Comparison of ENCODE assay signal across 9 cellular contexts in the genomic region with DNA sequence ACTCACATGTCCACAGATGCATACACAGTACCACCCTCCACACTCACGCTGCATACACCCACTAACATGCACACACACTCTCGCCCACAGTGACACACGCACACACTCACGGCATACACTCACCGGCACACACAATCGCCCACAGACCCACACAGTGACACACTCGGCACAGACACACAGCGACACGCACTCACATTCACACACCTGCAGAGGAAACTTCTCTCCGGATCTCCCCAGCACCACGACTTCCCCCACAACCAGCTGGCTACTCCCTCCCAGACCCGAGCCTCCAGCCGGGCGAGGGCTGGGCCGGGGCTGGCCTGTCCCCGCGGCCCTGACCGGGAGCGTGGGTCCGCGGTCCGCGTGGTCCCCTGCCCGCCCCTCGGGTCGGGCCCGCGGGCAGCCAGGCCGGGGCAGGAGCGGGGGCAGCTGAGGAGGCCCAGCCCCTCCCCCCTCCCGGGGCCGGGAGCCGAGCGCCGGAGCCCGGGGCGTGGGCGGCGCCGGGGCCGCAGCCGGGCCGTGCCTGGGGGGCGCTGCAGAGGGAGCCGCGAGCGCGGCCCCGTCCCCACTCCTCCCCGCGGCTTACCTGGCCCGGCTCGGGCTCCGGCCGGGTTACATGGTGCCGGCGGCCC. TPM values are rescaled to one million over a fixed set of nuclear protein-coding genes. Genes with fewer than 3 reads are reported as not detected.
DNase-seq lines count a peak whose midpoint lies in the region; ATAC-seq and TF ChIP-seq lines count a peak whose summit lies in the region.
"Had no signal": no experiment of that assay in that cellular context is flagged by ENCODE, and none has a peak within 500 bp of the region (broad histone marks: within the 10 kb centered on the region; RNA-seq: fewer than 3 reads in every experiment).

No MANE protein-coding gene starts in this region.

- TF ChIP-seq CTCF in hepatocyte (IDR thresholded peaks at IDR 0.05; ENCODE audit: poor library complexity): no peak

- no peaks in the 10 kb centered on the region for H3K9me2 ChIP-seq in hepatocyte (replicated peaks; ENCODE audit: insufficient read depth)

- H3K4me3 Mint-ChIP-seq in T-cell: peak overlapping the region; percentile 77 to 84 (median 77)
- H3K4me3 Mint-ChIP-seq in stimulated activated memory B cell treated with anti-CD40 and anti-IgM and Interleukin-4, amounts not matched to agents 10 μg/mL and 1 μg/mL and 100 μg/mL, for 72 hours: peak overlapping the region; percentile 76

- H3K9me3 ChIP-seq in hepatocyte (ENCODE audit: low read depth): no peaks in the 10 kb centered on the region

- H2AFZ ChIP-seq in hepatocyte: no peak overlapping the region

- H3K4me2 ChIP-seq in hepatocyte: peak overlapping the region; percentile 97

- H3K9me3 Mint-ChIP-seq in T-cell: no peaks in the 10 kb centered on the region
- no peaks in the 10 kb centered on the region for H3K9me3 Mint-ChIP-seq in stimulated activated memory B cell treated with anti-CD40 and anti-IgM and Interleukin-4, amounts not matched to agents 10 μg/mL and 1 μg/mL and 100 μg/mL, for 72 hours

- peak overlapping the region in 1 of 2 donors; percentile 7 for H3K27ac Mint-ChIP-seq in T-cell
- H3K27ac Mint-ChIP-seq in stimulated activated memory B cell treated with anti-CD40 and anti-IgM and Interleukin-4, amounts not matched to agents 10 μg/mL and 1 μg/mL and 100 μg/mL, for 72 hours: peak overlapping the region; percentile 14

- H3K36me3 ChIP-seq in hepatocyte (replicated peaks; ENCODE audit: insufficient read depth, low read depth): no peaks in the 10 kb centered on the region

- 9% methylated on average over 20 of the region's 57 CpGs for WGBS in hepatocyte (ENCODE audit: low lambda C conversion rate, missing lambda C conversion rate)

- H3K27me3 ChIP-seq in hepatocyte: peaks cover 79% of the 10 kb centered on the region

- peaks cover 4% of the 10 kb centered on the region for H3K4me1 ChIP-seq in hepatocyte (ENCODE audit: insufficient read depth)

- H4K20me1 ChIP-seq in hepatocyte (ENCODE audit: insufficient read depth, poor library complexity, severe bottlenecking): no peaks in the 10 kb centered on the region

- H3K27me3 Mint-ChIP-seq in T-cell: peaks cover 59 to 62% of the 10 kb centered on the region in 2 donors
- peaks cover 35% of the 10 kb centered on the region for H3K27me3 Mint-ChIP-seq in stimulated activated memory B cell treated with anti-CD40 and anti-IgM and Interleukin-4, amounts not matched to agents 10 μg/mL and 1 μg/mL and 100 μg/mL, for 72 hours

- no peaks in the 10 kb centered on the region for H3K79me2 ChIP-seq in hepatocyte

- peak; percentile 37 for DNase-seq in NCI-H345 (lab: John Stamatoyannopoulos, UW)
- no peak for DNase-seq in NCI-H345 treated with DMSO at 0.1 percent for 48 hours (lab: John Stamatoyannopoulos, UW; ENCODE audit: unreplicated experiment)
- DNase-seq in T-cell: peak in 3 of 34 experiments; percentile 3 to 15 (median 14)
- peak; percentile 33 for DNase-seq in hepatocyte (ENCODE audit: low spot score)
- DNase-seq in T1000 (lab: John Stamatoyannopoulos, UW): no peak
- DNase-seq: left cardiac atrium had no signal

- H3K36me3 Mint-ChIP-seq in T-cell: no peaks in the 10 kb centered on the region
- H3K36me3 Mint-ChIP-seq in stimulated activated memory B cell treated with anti-CD40 and anti-IgM and Interleukin-4, amounts not matched to agents 10 μg/mL and 1 μg/mL and 100 μg/mL, for 72 hours: no peaks in the 10 kb centered on the region

- POLR2A ChIA-PET in T-cell (lab: Charles Lee): interaction anchor here in 1 of 2 donors (0.7 kb wide), 1 partner anchor 14 kb away, joined by 8 read pairs; no protein-coding TSS in a partner anchor

- peak overlapping the region; percentile 61 for H3K4me3 ChIP-seq in hepatocyte

- H3K4me1 Mint-ChIP-seq in T-cell: peaks cover 8 to 11% (median 9%) of the 10 kb centered on the region in 3 donors
- H3K4me1 Mint-ChIP-seq in stimulated activated memory B cell treated with anti-CD40 and anti-IgM and Interleukin-4, amounts not matched to agents 10 μg/mL and 1 μg/mL and 100 μg/mL, for 72 hours: peaks cover 28% of the 10 kb centered on the region

- ATAC-seq in T-cell (replicated peaks in 1 of 4): peak; percentile 26 to 43 (median 36)
- ATAC-seq in stimulated activated memory B cell treated with anti-CD40 and anti-IgM and Interleukin-4, amounts not matched to agents 10 μg/mL and 1 μg/mL and 100 μg/mL, for 72 hours: peak; percentile 64
- no peak for ATAC-seq in HG03354 (IDR thresholded peaks at IDR 0.05; ENCODE audit: poor library complexity, severe bottlenecking, unreplicated experiment)
- ATAC-seq in HG03342 (IDR thresholded peaks at IDR 0.05; ENCODE audit: unreplicated experiment): no peak

- CTCF ChIA-PET in T-cell (lab: Charles Lee): interaction anchor here in 1 of 2 donors (0.6 kb wide), 1 partner anchor 1618 kb away, joined by 4 read pairs; no protein-coding TSS in a partner anchor

- H3K27ac ChIP-seq in hepatocyte: no peak overlapping the region

RNA-seq across cellular contexts. Expression of a gene that starts 0.5 kb away (rescaled TPM):
- total RNA-seq in T-cell: 1 to 10 TPM in 1 of 5 donors, under 1 TPM in 4; 0.78 to 1.6 (median 0.99) TPM
- total RNA-seq in hepatocyte: 0.04 and 0.33 TPM in 2 replicates
- 0.79 and 1.0 TPM in 2 replicates for polyA plus RNA-seq in hepatocyte

RNA-seq across cellular contexts. Expression of a gene that starts 56.2 kb away (rescaled TPM):
- total RNA-seq in T-cell (10 to 100 TPM; 12.4 to 51.6 (median 41.8) TPM), hepatocyte (37.5 and 43.8 TPM in 2 replicates)
- polyA plus RNA-seq in hepatocyte: 51.5 and 51.8 TPM in 2 replicates

Comparison
In these comparisons a context has a peak if more than half of its experiments do, and no peak if none do; other contexts are left out.
1. DNase-seq: peak in NCI-H345 (single experiment) and hepatocyte (single experiment); none in NCI-H345 treated with DMSO at 0.1 percent for 48 hours (single experiment) and T1000 (single experiment).
2. ATAC-seq: peak in T-cell (4 of 4) and stimulated activated memory B cell treated with anti-CD40 and anti-IgM and Interleukin-4, amounts not matched to agents 10 μg/mL and 1 μg/mL and 100 μg/mL, for 72 hours (single experiment); none in HG03354 (single experiment) and HG03342 (single experiment).